In genomic region chr2:9617296-9617695, GRCh38 we compare ENCODE assay signal across 1 cellular context.
TF ChIP-seq lines count a peak whose summit lies in the region.

No MANE protein-coding gene starts in this region.

TF ChIP-seq in GM12878, 131 proteins besides CTCF, POLR2A, EP300 and RAD21:
- TF ChIP-seq USF2 (IDR thresholded peaks at IDR 0.05; ENCODE audit: borderline replicate concordance, low read depth, low read length) (no peak), RUNX3 (IDR thresholded peaks at IDR 0.05; ENCODE audit: low read length) (no peak), FOXM1 (IDR thresholded peaks at IDR 0.05; ENCODE audit: low read depth, low read length) (no peak), YBX1 (IDR thresholded peaks at IDR 0.05) (no peak), POLR2AphosphoS5 (IDR thresholded peaks at IDR 0.05; ENCODE audit: low read length) (no peak), E2F8 (IDR thresholded peaks at IDR 0.05; ENCODE audit: low read depth, partially characterized antibody) (no peak), SMAD1 (IDR thresholded peaks at IDR 0.05; ENCODE audit: low read depth, partially characterized antibody) (no peak), SIN3A (IDR thresholded peaks at IDR 0.05; ENCODE audit: low read depth, low read length) (no peak), SRF (IDR thresholded peaks at IDR 0.05; ENCODE audit: low read depth in 2 of 2, low read length in 2 of 2) (no peak), NFXL1 (IDR thresholded peaks at IDR 0.05; ENCODE audit: borderline replicate concordance) (no peak), MTA2 (IDR thresholded peaks at IDR 0.05; ENCODE audit: low read depth) (no peak), SREBF2 (IDR thresholded peaks at IDR 0.05; ENCODE audit: low read length) (no peak), LARP7 (IDR thresholded peaks at IDR 0.05) (no peak), NFYA (IDR thresholded peaks at IDR 0.05; ENCODE audit: borderline replicate concordance, low read depth, low read length) (no peak), ZNF217 (IDR thresholded peaks at IDR 0.05) (no peak), RFX5 (IDR thresholded peaks at IDR 0.05; ENCODE audit: low read depth, low read length) (no peak), HDAC2 (IDR thresholded peaks at IDR 0.05) (no peak), USF1 (IDR thresholded peaks at IDR 0.05; ENCODE audit: borderline replicate concordance, extremely low read length, insufficient read depth, low read depth, low read length) (no peak)
- TF ChIP-seq, protein P1, sequence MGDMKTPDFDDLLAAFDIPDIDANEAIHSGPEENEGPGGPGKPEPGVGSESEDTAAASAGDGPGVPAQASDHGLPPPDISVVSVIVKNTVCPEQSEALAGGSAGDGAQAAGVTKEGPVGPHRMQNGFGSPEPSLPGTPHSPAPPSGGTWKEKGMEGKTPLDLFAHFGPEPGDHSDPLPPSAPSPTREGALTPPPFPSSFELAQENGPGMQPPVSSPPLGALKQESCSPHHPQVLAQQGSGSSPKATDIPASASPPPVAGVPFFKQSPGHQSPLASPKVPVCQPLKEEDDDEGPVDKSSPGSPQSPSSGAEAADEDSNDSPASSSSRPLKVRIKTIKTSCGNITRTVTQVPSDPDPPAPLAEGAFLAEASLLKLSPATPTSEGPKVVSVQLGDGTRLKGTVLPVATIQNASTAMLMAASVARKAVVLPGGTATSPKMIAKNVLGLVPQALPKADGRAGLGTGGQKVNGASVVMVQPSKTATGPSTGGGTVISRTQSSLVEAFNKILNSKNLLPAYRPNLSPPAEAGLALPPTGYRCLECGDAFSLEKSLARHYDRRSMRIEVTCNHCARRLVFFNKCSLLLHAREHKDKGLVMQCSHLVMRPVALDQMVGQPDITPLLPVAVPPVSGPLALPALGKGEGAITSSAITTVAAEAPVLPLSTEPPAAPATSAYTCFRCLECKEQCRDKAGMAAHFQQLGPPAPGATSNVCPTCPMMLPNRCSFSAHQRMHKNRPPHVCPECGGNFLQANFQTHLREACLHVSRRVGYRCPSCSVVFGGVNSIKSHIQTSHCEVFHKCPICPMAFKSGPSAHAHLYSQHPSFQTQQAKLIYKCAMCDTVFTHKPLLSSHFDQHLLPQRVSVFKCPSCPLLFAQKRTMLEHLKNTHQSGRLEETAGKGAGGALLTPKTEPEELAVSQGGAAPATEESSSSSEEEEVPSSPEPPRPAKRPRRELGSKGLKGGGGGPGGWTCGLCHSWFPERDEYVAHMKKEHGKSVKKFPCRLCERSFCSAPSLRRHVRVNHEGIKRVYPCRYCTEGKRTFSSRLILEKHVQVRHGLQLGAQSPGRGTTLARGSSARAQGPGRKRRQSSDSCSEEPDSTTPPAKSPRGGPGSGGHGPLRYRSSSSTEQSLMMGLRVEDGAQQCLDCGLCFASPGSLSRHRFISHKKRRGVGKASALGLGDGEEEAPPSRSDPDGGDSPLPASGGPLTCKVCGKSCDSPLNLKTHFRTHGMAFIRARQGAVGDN (IDR thresholded peaks at IDR 0.05): no peak
